In the genomic region with DNA sequence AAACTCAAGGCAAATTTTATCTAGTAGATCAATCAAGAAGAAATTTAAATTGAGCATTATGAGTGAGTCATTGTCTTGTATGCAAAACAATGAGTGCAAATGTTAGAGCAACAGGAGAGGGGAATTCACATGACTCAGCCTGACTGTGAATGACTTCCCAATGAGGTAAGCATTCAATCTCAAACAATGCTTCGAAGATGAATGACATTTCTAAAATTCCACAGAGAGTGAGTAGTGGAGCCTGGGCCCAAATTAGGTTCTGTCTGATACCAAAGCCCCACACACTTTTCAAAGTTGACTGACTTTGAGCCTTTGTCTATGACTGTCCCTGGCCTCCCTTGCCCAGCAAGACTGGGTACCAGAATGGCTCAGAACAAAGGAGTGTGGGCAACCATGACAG, we compare ENCODE assay signal across 12 cellular contexts.
DNase-seq lines count a peak whose midpoint lies in the region; ATAC-seq, FAIRE-seq and TF ChIP-seq lines count a peak whose summit lies in the region.
"Had no signal": no experiment of that assay in that cellular context is flagged by ENCODE, and none has a peak within 500 bp of the region (broad histone marks: within the 10 kb centered on the region; RNA-seq: fewer than 3 reads in every experiment).

No MANE protein-coding gene starts in this region.

- WGBS in right cardiac atrium = 21% methylated on average over 1 of the region's 1 CpG

- H3K4me3 ChIP-seq in astrocyte of the spinal cord (ENCODE audit: low read depth, low read length) (no peak overlapping the region), keratinocyte (ENCODE audit: control insufficient read depth in 2 of 3, extremely low read depth in 1 of 3, insufficient read depth in 2 of 3, low read depth in 1 of 3, low read length in 3 of 3) (no peak overlapping the region), right cardiac atrium (ENCODE audit: low read length) (no peak overlapping the region)
- H3K4me3 ChIP-seq: sigmoid colon, tibial nerve had no signal

- in situ Hi-C loops in astrocyte of the spinal cord (cut with HindIII; ENCODE audit: low sequenced_read_pairs) = no loop called here

- dilution Hi-C loops in keratinocyte (cut with MboI; ENCODE audit: extremely low pct_ligation_motif_present, low sequenced_read_pairs) = no loop called here

- peak overlapping the region; percentile 44 for H3K4me2 ChIP-seq in keratinocyte (ENCODE audit: control insufficient read depth, extremely low read depth, insufficient read depth, low read depth, low read length)

- FAIRE-seq in keratinocyte (lab: Jason Lieb, UNC) = peak; percentile 95

- H3K9me3 ChIP-seq in keratinocyte (ENCODE audit: control insufficient read depth, low read depth, low read length) = peaks cover 1% of the 10 kb centered on the region
- no peaks in the 10 kb centered on the region for H3K9me3 ChIP-seq in right cardiac atrium (ENCODE audit: control insufficient read depth, low read length)
- H3K9me3 ChIP-seq: sigmoid colon had no signal

- H3K79me2 ChIP-seq in keratinocyte (ENCODE audit: control insufficient read depth, insufficient read depth, low read length) = no peaks in the 10 kb centered on the region

- no peaks in the 10 kb centered on the region for H3K36me3 ChIP-seq in keratinocyte (ENCODE audit: control insufficient read depth in 2 of 2, extremely low read depth in 1 of 2, insufficient read depth in 2 of 2, low read length in 2 of 2)
- H3K36me3 ChIP-seq: sigmoid colon, tibial nerve had no signal

- peaks cover 19% of the 10 kb centered on the region for H3K4me1 ChIP-seq in keratinocyte (ENCODE audit: control insufficient read depth, extremely low read depth, insufficient read depth, low read length)
- no peaks in the 10 kb centered on the region for H3K4me1 ChIP-seq in right cardiac atrium (ENCODE audit: control insufficient read depth, insufficient read depth, low read length)
- H3K4me1 ChIP-seq: sigmoid colon, tibial nerve had no signal

- no peak overlapping the region for H2AFZ ChIP-seq in keratinocyte (ENCODE audit: control insufficient read depth, low read length)

- no peak overlapping the region for H3K9ac ChIP-seq in keratinocyte (ENCODE audit: control insufficient read depth, extremely low read depth, insufficient read depth, low read length)

- no peak for TF ChIP-seq CTCF in astrocyte of the spinal cord (IDR thresholded peaks at IDR 0.05; ENCODE audit: low read depth, low read length)
- TF ChIP-seq CTCF in keratinocyte (optimal IDR thresholded peaks at IDR 0.05 in 1 of 3, IDR thresholded peaks at IDR 0.05 in 1 of 3, conservative IDR thresholded peaks at IDR 0.05 in 1 of 3; ENCODE audit: extremely low read depth in 1 of 3, insufficient read depth in 2 of 3, low read length in 3 of 3) = no peak

- peak; percentile 52 for DNase-seq in AG20443 (ENCODE audit: low spot score)
- peak; percentile 74 for DNase-seq in HT1080 (ENCODE audit: low read depth)
- peak; percentile 68 for DNase-seq in astrocyte of the spinal cord (ENCODE audit: low read depth, low spot score)
- DNase-seq in keratinocyte (ENCODE audit: low read depth, low spot score) = peak; percentile 84
- no peak for DNase-seq in HCEC 1CT
- no peak for DNase-seq in NCI-H1092 treated with DMSO at 0.1 percent for 48 hours (lab: John Stamatoyannopoulos, UW)
- no peak for DNase-seq in right cardiac atrium
- DNase-seq: GDM1, sigmoid colon had no signal

- no peaks in the 10 kb centered on the region for H4K20me1 ChIP-seq in keratinocyte (ENCODE audit: control insufficient read depth, extremely low read depth, insufficient read depth, low read length)

- H3K27ac ChIP-seq in keratinocyte (ENCODE audit: control insufficient read depth, insufficient read depth, low read length) = peak overlapping the region; percentile 59
- H3K27ac ChIP-seq in right cardiac atrium (ENCODE audit: low read length) = no peak overlapping the region
- H3K27ac ChIP-seq: sigmoid colon, tibial nerve had no signal

- H3K27me3 ChIP-seq in keratinocyte (ENCODE audit: control insufficient read depth, extremely low read depth, insufficient read depth, low read length) = no peaks in the 10 kb centered on the region
- H3K27me3 ChIP-seq in right cardiac atrium (ENCODE audit: control insufficient read depth, insufficient read depth) = no peaks in the 10 kb centered on the region
- H3K27me3 ChIP-seq: tibial nerve had no signal

- no peaks in the 10 kb centered on the region for H3K9me1 ChIP-seq in keratinocyte (ENCODE audit: control insufficient read depth, extremely low read depth, insufficient read depth, low read length)

- no peak for ATAC-seq in HG02970 (IDR thresholded peaks at IDR 0.05; ENCODE audit: low FRiP score, unreplicated experiment)
- no peak for ATAC-seq in right cardiac atrium
- ATAC-seq: Right ventricle myocardium inferior had no signal

- intact Hi-C loops in right cardiac atrium (cut with DNase I) = no loop called here

Comparison
In these comparisons a context has a peak if more than half of its experiments do, and no peak if none do; other contexts are left out.
1. DNase-seq: peak in AG20443 (single experiment), HT1080 (single experiment), astrocyte of the spinal cord (single experiment) and keratinocyte (single experiment); none in HCEC 1CT (single experiment), NCI-H1092 treated with DMSO at 0.1 percent for 48 hours (single experiment) and right cardiac atrium (0 of 3).